ENCODE assay signal across 1 cellular context in the genomic region with DNA sequence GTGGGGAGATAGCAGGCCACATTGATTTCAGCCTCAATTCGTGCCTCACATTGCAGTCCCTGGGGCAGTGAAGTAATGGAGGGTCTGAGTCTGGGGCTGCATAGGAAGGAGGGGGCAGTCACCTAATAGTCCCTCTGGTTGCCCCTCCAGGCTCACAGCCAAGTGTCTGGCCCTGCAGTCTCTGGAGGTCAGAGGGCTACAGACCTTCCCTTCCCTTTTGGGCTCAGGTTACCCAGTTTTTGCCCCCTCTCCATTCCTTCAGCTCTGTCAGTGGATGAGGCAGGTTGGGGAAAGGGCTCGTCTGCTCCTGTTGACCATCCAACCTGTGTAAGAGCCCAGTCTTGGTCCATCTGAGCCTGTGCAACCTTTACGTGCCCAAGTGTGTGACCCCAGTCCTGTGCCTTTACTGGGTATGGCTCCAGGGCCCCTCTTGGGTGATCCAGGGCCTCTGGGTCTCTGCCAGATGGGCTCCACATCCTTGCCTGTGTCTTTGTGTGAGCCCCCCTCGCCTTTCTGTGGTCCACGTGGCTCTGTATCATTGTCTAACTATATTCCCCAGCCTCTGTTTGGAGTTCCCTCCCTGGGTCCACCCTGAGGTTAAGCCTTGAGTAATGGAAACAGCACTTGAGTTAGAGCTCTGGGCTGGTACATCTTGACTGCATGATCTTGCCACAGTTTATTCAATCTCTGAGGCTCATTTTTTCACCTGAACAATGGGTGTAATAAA.
TF ChIP-seq lines count a peak whose summit lies in the region.

No MANE protein-coding gene starts in this region.

TF ChIP-seq in IMR-90, 13 proteins besides CTCF, POLR2A, EP300 and RAD21:
- no peak for TF ChIP-seq CHD1 (IDR thresholded peaks at IDR 0.05; ENCODE audit: low read depth, low read length)
- TF ChIP-seq, protein P1, sequence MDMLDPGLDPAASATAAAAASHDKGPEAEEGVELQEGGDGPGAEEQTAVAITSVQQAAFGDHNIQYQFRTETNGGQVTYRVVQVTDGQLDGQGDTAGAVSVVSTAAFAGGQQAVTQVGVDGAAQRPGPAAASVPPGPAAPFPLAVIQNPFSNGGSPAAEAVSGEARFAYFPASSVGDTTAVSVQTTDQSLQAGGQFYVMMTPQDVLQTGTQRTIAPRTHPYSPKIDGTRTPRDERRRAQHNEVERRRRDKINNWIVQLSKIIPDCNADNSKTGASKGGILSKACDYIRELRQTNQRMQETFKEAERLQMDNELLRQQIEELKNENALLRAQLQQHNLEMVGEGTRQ (IDR thresholded peaks at IDR 0.05; ENCODE audit: low read depth, low read length) = no peak; the same call in 1 of the 2 replicates
- 0 out of 2 replicates have a peak, but pooled peaks have one; percentile 45 for TF ChIP-seq MXI1 (IDR thresholded peaks at IDR 0.05; ENCODE audit: borderline replicate concordance, low read depth, low read length)
- no peak for TF ChIP-seq RCOR1 (IDR thresholded peaks at IDR 0.05; ENCODE audit: insufficient replicate concordance, low read length)
